ENCODE assay signal across 8 cellular contexts in genomic region chr17:6556121-6557039, GRCh38. TPM values are rescaled to one million over a fixed set of nuclear protein-coding genes. Genes with fewer than 3 reads are reported as not detected.
A peak's percentile ranks its signal among the peaks of the same experiment; 100 is the strongest.
DNase-seq lines count a peak whose midpoint lies in the region; ATAC-seq and TF ChIP-seq lines count a peak whose summit lies in the region.

Gene PITPNM3, minus strand, starts transcription at chr17:6556555. Its CDS starts 149 bp downstream, at chr17:6556406.

- H3K4me1 ChIP-seq in prostate gland (replicated peaks) = peaks cover 7% of the 10 kb centered on the region

- H3K36me3 ChIP-seq in prostate gland = no peaks in the 10 kb centered on the region

- DNase-seq in GM20000 (ENCODE audit: low spot score) (peak; percentile 54), glomerular visceral epithelial cell (ENCODE audit: extremely low spot score) (peak; percentile 20), prostate gland (ENCODE audit: low spot score) (no peak), mesenteric fat pad (ENCODE audit: low spot score) (no peak), NCI-H524 treated with DMSO at 0.1 percent for 48 hours (lab: John Stamatoyannopoulos, UW) (no peak)
- DNase-seq in stimulated activated CD4-positive, alpha-beta T cell treated with anti-CD3 and anti-CD28 coated beads, Interleukin-4, amount 100 ng/mL, for 4 hours = no peak

- ATAC-seq in HG03139 (IDR thresholded peaks at IDR 0.05; ENCODE audit: unreplicated experiment) = no peak

- H3K9me3 ChIP-seq in prostate gland = no peaks in the 10 kb centered on the region

- TF ChIP-seq CTCF in GM20000 (IDR thresholded peaks at IDR 0.05; ENCODE audit: extremely low read depth, missing control alignments) = no peak
- no peak for TF ChIP-seq CTCF in WI38 (IDR thresholded peaks at IDR 0.05; ENCODE audit: low read depth, low read length)
- TF ChIP-seq CTCF in prostate gland (IDR thresholded peaks at IDR 0.05) = no peak

- H3K4me3 ChIP-seq in WI38 (ENCODE audit: low read depth, low read length) (peak within 1 kb of the TSS; percentile 59), prostate gland (peak within 1 kb of the TSS; percentile 64 to 71)

- peak within 1 kb of the TSS; percentile 70 to 77 for H3K27ac ChIP-seq in prostate gland

- TF ChIP-seq POLR2A in prostate gland (IDR thresholded peaks at IDR 0.05) = peak; percentile 54

- H3K27me3 ChIP-seq in prostate gland (replicated peaks; ENCODE audit: insufficient read depth) = no peaks in the 10 kb centered on the region

- intact Hi-C loops in prostate gland (cut with DNase I) = no loop called here

- 1% methylated on average over 38 of the region's 122 CpGs for WGBS in prostate gland

RNA-seq across cellular contexts. Expression of gene PITPNM3, which starts in this region (rescaled TPM):
- total RNA-seq in prostate gland (1 to 10 TPM; 5.3 to 7.9 TPM), mesenteric fat pad (1.1 TPM)

Comparison
In these comparisons a context has a peak if more than half of its experiments do, and no peak if none do; other contexts are left out.
1. DNase-seq: peak in GM20000 (single experiment) and glomerular visceral epithelial cell (single experiment); none in prostate gland (single experiment), mesenteric fat pad (single experiment), stimulated activated CD4-positive, alpha-beta T cell treated with anti-CD3 and anti-CD28 coated beads, Interleukin-4, amount 100 ng/mL, for 4 hours (0 of 2) and NCI-H524 treated with DMSO at 0.1 percent for 48 hours (single experiment).